In the genomic region with DNA sequence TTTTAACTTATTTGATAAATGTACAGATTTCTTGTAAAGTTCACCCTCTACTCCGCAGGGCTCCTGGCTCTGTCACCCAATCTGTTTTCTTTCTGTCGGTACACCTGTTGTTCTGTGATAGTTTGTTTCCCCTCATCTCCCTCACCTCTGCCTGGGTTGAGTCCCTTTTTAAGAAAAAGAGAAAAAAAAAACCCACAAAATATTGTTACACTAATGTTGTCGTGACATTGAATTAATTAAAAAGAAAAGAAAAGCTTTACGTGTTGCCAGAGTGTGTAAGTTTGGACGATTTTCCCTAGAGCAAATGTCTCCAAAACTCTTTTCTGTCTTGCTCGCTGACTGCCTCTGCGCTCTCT, we compare ENCODE assay signal across 18 cellular contexts. TPM values are rescaled to one million over a fixed set of nuclear protein-coding genes. Genes with fewer than 3 reads are reported as not detected.
DNase-seq lines count a peak whose midpoint lies in the region; ATAC-seq and TF ChIP-seq lines count a peak whose summit lies in the region.
"Had no signal": no experiment of that assay in that cellular context is flagged by ENCODE, and none has a peak within 500 bp of the region (broad histone marks: within the 10 kb centered on the region; RNA-seq: fewer than 3 reads in every experiment).

No MANE protein-coding gene starts in this region.

- H3K4me1 Mint-ChIP-seq in activated CD4-positive, alpha-beta T cell treated with anti-CD3 and anti-CD28 coated beads, Interleukin-2, amount 10 ng/mL, durations not matched to agents 24 days and 14 days, result peaks cover 6% of the 10 kb centered on the region
- H3K4me1 Mint-ChIP-seq in GM23338, result peaks cover 53% of the 10 kb centered on the region

- H3K9me2 ChIP-seq in GM23338 (ENCODE audit: insufficient read depth), result no peaks in the 10 kb centered on the region

- H2BK5ac ChIP-seq in neuronal stem cell (ENCODE audit: low read length), result no peak overlapping the region

- in situ Hi-C loops in mammary epithelial cell (cut with MboI; ENCODE audit: low sequenced_read_pairs in 2 of 2), result loop anchor here (10.0 to 25.0 kb wide), 4 partner anchors 246 to 823 kb away; no protein-coding TSS in a partner anchor

- intact Hi-C loops in activated CD4-positive, alpha-beta T cell treated with anti-CD3 and anti-CD28 coated beads, Interleukin-2, amount 10 ng/mL, durations not matched to agents 24 days and 14 days (cut with micrococcal nuclease), result loop anchor here (1.0 kb wide), 1 partner anchor 9 kb away; the partner anchor contains the start of gene HMX2
- intact Hi-C loops in mammary epithelial cell (cut with micrococcal nuclease), result loop anchor here (5.0 kb wide), 2 partner anchors 133 to 1268 kb away; no protein-coding TSS in a partner anchor

- H2BK15ac ChIP-seq in neuronal stem cell (ENCODE audit: low read length), result no peak overlapping the region

- peaks cover 24% of the 10 kb centered on the region for H3F3A ChIP-seq in GM23338 (replicated peaks; ENCODE audit: low read depth)

- BruUV-seq in mammary epithelial cell (replicated peaks; lab: Mats Ljungman, UMichigan), result no TSS peak

- H2AFZ ChIP-seq in GM23338 (no peak overlapping the region), mammary epithelial cell (ENCODE audit: low read depth, low read length) (no peak overlapping the region), neuronal stem cell (ENCODE audit: low read length) (peak overlapping the region; percentile 50)

- no peak overlapping the region for H4K8ac ChIP-seq in neuronal stem cell (ENCODE audit: low read depth, low read length)

- H3K4me1 ChIP-seq in GM23338 (ENCODE audit: insufficient read depth) (peaks cover 50% of the 10 kb centered on the region), mammary epithelial cell (ENCODE audit: insufficient read depth, low read length) (peaks cover 30% of the 10 kb centered on the region), neuronal stem cell (ENCODE audit: control insufficient read depth in 2 of 2, insufficient read depth in 1 of 2, low read depth in 1 of 2, low read length in 2 of 2) (peaks cover 8 to 12% of the 10 kb centered on the region in 2 donors)

- no peaks in the 10 kb centered on the region for H3K79me2 ChIP-seq in GM23338 (replicated peaks; ENCODE audit: insufficient read depth)
- H3K79me2 ChIP-seq in mammary epithelial cell (ENCODE audit: insufficient read depth, low read length), result no peaks in the 10 kb centered on the region

- no peaks in the 10 kb centered on the region for H3K79me1 ChIP-seq in neuronal stem cell (ENCODE audit: low read depth, low read length)

- H2BK120ac ChIP-seq in neuronal stem cell (ENCODE audit: low read depth, low read length), result no peak overlapping the region

- H3K9ac ChIP-seq in mammary epithelial cell (ENCODE audit: insufficient read depth, low read length) (no peak overlapping the region), neuronal stem cell (ENCODE audit: low read depth, low read length, poor library complexity) (no peak overlapping the region)

- no peak overlapping the region for H3K18ac ChIP-seq in neuronal stem cell (ENCODE audit: low read length)

- H2BK12ac ChIP-seq in neuronal stem cell (ENCODE audit: low read length), result no peak overlapping the region

- CTCF ChIA-PET in mammary epithelial cell (lab: Charles Lee; ENCODE audit: low non-redundant PET), result interaction anchor here (0.6 kb wide), 1 partner anchor 43 kb away, joined by 3 read pairs; no protein-coding TSS in a partner anchor

- H3K14ac ChIP-seq in neuronal stem cell (ENCODE audit: low read length), result no peak overlapping the region

- H3K9me3 Mint-ChIP-seq in activated CD4-positive, alpha-beta T cell treated with anti-CD3 and anti-CD28 coated beads, Interleukin-2, amount 10 ng/mL, durations not matched to agents 24 days and 14 days, result peaks cover 4% of the 10 kb centered on the region
- peaks cover 11% of the 10 kb centered on the region for H3K9me3 Mint-ChIP-seq in GM23338

- H3K27ac ChIP-seq in GM23338 (ENCODE audit: low read depth), result no peak overlapping the region
- no peak overlapping the region for H3K27ac ChIP-seq in mammary epithelial cell (ENCODE audit: insufficient read depth, low read depth, low read length)
- H3K27ac ChIP-seq in neuronal stem cell (replicated peaks; ENCODE audit: low read length), result no peak overlapping the region
- H3K27ac ChIP-seq: body of pancreas, epithelial cell of prostate had no signal

- H3K27me3 ChIP-seq in GM23338 (ENCODE audit: insufficient read depth) (peaks cover 100% of the 10 kb centered on the region), mammary epithelial cell (ENCODE audit: insufficient read depth, low read length) (peaks cover 95% of the 10 kb centered on the region), neuronal stem cell (ENCODE audit: control insufficient read depth in 3 of 3, insufficient read depth in 3 of 3, low read depth in 1 of 3, low read length in 3 of 3) (peaks cover 65 to 99% (median 98%) of the 10 kb centered on the region in 3 experiments)

- DNase-seq in activated CD4-positive, alpha-beta T cell treated with anti-CD3 and anti-CD28 coated beads, Interleukin-2, amount 10 ng/mL, durations not matched to agents 24 days and 14 days, result no peak
- no peak for DNase-seq in activated CD4-positive, alpha-beta T cell treated with anti-CD3 and anti-CD28 coated beads for 48 hours
- DNase-seq in GM23338 (ENCODE audit: low spot score), result no peak
- DNase-seq in mammary epithelial cell, result no peak
- no peak for DNase-seq in neuronal stem cell (ENCODE audit: low spot score)
- no peak for DNase-seq in DMS 273 treated with DMSO at 0.1 percent for 48 hours (lab: John Stamatoyannopoulos, UW)
- no peak for DNase-seq in activated CD4-positive, CD25-positive, alpha-beta regulatory T cell (lab: John Stamatoyannopoulos, UW)
- no peak for DNase-seq in EL
- DNase-seq: left ventricle myocardium superior, NCI-H187 treated with DMSO at 0.1 percent for 48 hours, NCI-H446, Right ventricle myocardium superior had no signal

- 15% methylated on average over 7 of the region's 7 CpGs for WGBS in mammary epithelial cell (ENCODE audit: low coverage, missing lambda C conversion rate)
- no CpG with 5 or more reads among the region's 7 CpGs for WGBS in neuronal stem cell (ENCODE audit: extremely low coverage in 2 of 2, insufficient read length in 2 of 2, insufficient replicate concordance in 1 of 2), 2 donors

- H2AK5ac ChIP-seq in neuronal stem cell (ENCODE audit: low read depth, low read length), result no peak overlapping the region

- H4K91ac ChIP-seq in neuronal stem cell (ENCODE audit: low read depth, low read length, poor library complexity), result no peak overlapping the region

- H3K4me3 ChIP-seq in GM23338 (peak overlapping the region; percentile 50), mammary epithelial cell (replicated peaks in 1 of 3; ENCODE audit: insufficient read depth in 1 of 3, low read depth in 2 of 3, low read length in 3 of 3) (no peak overlapping the region), neuronal stem cell (ENCODE audit: low read length in 2 of 2) (no peak overlapping the region)
- H3K4me3 ChIP-seq: body of pancreas had no signal

- H3K27me3 Mint-ChIP-seq in activated CD4-positive, alpha-beta T cell treated with anti-CD3 and anti-CD28 coated beads, Interleukin-2, amount 10 ng/mL, durations not matched to agents 24 days and 14 days, result peaks cover 70% of the 10 kb centered on the region
- peaks cover 94% of the 10 kb centered on the region for H3K27me3 Mint-ChIP-seq in GM23338 (ENCODE audit: insufficient read depth, low read depth, poor library complexity)

- H3K4me2 ChIP-seq in GM23338 (peak overlapping the region; percentile 80), mammary epithelial cell (ENCODE audit: insufficient read depth, low read depth, low read length) (peak overlapping the region; percentile 41), neuronal stem cell (ENCODE audit: insufficient read depth, low read length, poor library complexity, severe bottlenecking) (no peak overlapping the region)

- peaks cover 10% of the 10 kb centered on the region; the same call in 1 of the 2 replicates for H4K20me1 ChIP-seq in GM23338 (replicated peaks; ENCODE audit: insufficient read depth)
- no peaks in the 10 kb centered on the region for H4K20me1 ChIP-seq in mammary epithelial cell (ENCODE audit: insufficient read depth, low read length)

- H3K36me3 Mint-ChIP-seq in activated CD4-positive, alpha-beta T cell treated with anti-CD3 and anti-CD28 coated beads, Interleukin-2, amount 10 ng/mL, durations not matched to agents 24 days and 14 days (ENCODE audit: low read depth), result peaks cover 5% of the 10 kb centered on the region
- H3K36me3 Mint-ChIP-seq in GM23338 (ENCODE audit: low read depth), result no peaks in the 10 kb centered on the region; the same call in 2 of the 3 replicates

- no peak for ATAC-seq in GM23338
- ATAC-seq: left ventricle myocardium superior had no signal

- H3K36me3 ChIP-seq in GM23338 (ENCODE audit: insufficient read depth) (no peaks in the 10 kb centered on the region), mammary epithelial cell (ENCODE audit: insufficient read depth, low read length) (no peaks in the 10 kb centered on the region), neuronal stem cell (replicated peaks in 1 of 2; ENCODE audit: control insufficient read depth in 2 of 2, insufficient read depth in 2 of 2, low read length in 2 of 2) (no peaks in the 10 kb centered on the region)

- H3K9me3 ChIP-seq in mammary epithelial cell (replicated peaks; ENCODE audit: insufficient read depth, low read length) (no peaks in the 10 kb centered on the region), neuronal stem cell (replicated peaks in 1 of 2; ENCODE audit: control insufficient read depth in 2 of 2, insufficient read depth in 1 of 2, low read depth in 1 of 2, low read length in 2 of 2) (peaks cover 0 to 2% of the 10 kb centered on the region in 2 donors)
- H3K9me3 ChIP-seq: body of pancreas had no signal

- H3K4ac ChIP-seq in neuronal stem cell (ENCODE audit: low read length), result no peak overlapping the region

- H3K23ac ChIP-seq in neuronal stem cell (ENCODE audit: low read depth, low read length, poor library complexity), result no peak overlapping the region

- H3K27ac Mint-ChIP-seq in activated CD4-positive, alpha-beta T cell treated with anti-CD3 and anti-CD28 coated beads, Interleukin-2, amount 10 ng/mL, durations not matched to agents 24 days and 14 days, result peak overlapping the region; percentile 66
- no peak overlapping the region for H3K27ac Mint-ChIP-seq in GM23338

- no peak for TF ChIP-seq CTCF in GM23338 (conservative IDR thresholded peaks at IDR 0.05; ENCODE audit: low read depth in 2 of 2)
- no peak for TF ChIP-seq CTCF in mammary epithelial cell (conservative IDR thresholded peaks at IDR 0.05 in 1 of 2, IDR thresholded peaks at IDR 0.05 in 1 of 2; ENCODE audit: extremely low read depth in 1 of 2, insufficient read depth in 1 of 2, low read depth in 1 of 2, low read length in 2 of 2)

- dilution Hi-C loops in mammary epithelial cell (cut with HindIII; ENCODE audit: low sequenced_read_pairs), result loop anchor here (10.0 to 25.0 kb wide), 2 partner anchors 423 to 826 kb away; no protein-coding TSS in a partner anchor

- no peak overlapping the region for H3K4me3 Mint-ChIP-seq in activated CD4-positive, alpha-beta T cell treated with anti-CD3 and anti-CD28 coated beads, Interleukin-2, amount 10 ng/mL, durations not matched to agents 24 days and 14 days
- peak overlapping the region; percentile 62 for H3K4me3 Mint-ChIP-seq in GM23338

RNA-seq across cellular contexts. Expression of gene HMX3, which starts 3.4 kb away (rescaled TPM):
- not detected in 2 replicates for total RNA-seq in activated CD4-positive, alpha-beta T cell treated with anti-CD3 and anti-CD28 coated beads, Interleukin-2, amount 10 ng/mL, durations not matched to agents 24 days and 14 days
- total RNA-seq in GM23338 (2014; rRNA removed; shearing (Covaris generic)), result 0.23 and 0.35 TPM in 2 replicates
- polyA plus RNA-seq in GM23338 (2016; fragmentation: Nextera tagmentation; extraction: Ambion mirVana) (not detected in 2 replicates), mammary epithelial cell (not detected)
- total RNA-seq in mammary epithelial cell, result under 1 TPM in 1 of 2 donors, not detected in 1; 0.26 TPM
- not detected for polyA minus RNA-seq in mammary epithelial cell
- polyA plus RNA-seq in neuronal stem cell (2013, experiment 1 of 2), result not detected
- polyA plus RNA-seq in neuronal stem cell (2013, experiment 2 of 2), result not detected
- total RNA-seq: body of pancreas; frontal cortex; left ventricle myocardium superior; posterior vena cava; Right ventricle myocardium superior; T-helper 1 cell treated with Interleukin-12 subunit alpha and Interleukin-12 subunit beta and Interleukin-4 antibody, amounts not matched to agents 30 ng/mL and 1 ng/mL, for 36 hours had no signal
- polyA plus RNA-seq: thymus had no signal

RNA-seq across cellular contexts. Expression of gene HMX2, which starts 8.8 kb away (rescaled TPM):
- total RNA-seq in activated CD4-positive, alpha-beta T cell treated with anti-CD3 and anti-CD28 coated beads, Interleukin-2, amount 10 ng/mL, durations not matched to agents 24 days and 14 days, result not detected in 2 replicates
- 0.97 and 2.6 TPM in 2 replicates for total RNA-seq in GM23338 (2014; rRNA removed; shearing (Covaris generic))
- polyA plus RNA-seq in GM23338 (2016; fragmentation: Nextera tagmentation; extraction: Ambion mirVana) (3.1 and 3.4 TPM in 2 replicates), mammary epithelial cell (not detected)
- not detected for total RNA-seq in mammary epithelial cell
- polyA minus RNA-seq in mammary epithelial cell, result not detected
- not detected for polyA plus RNA-seq in neuronal stem cell (2013, experiment 1 of 2)
- polyA plus RNA-seq in neuronal stem cell (2013, experiment 2 of 2), result not detected
- total RNA-seq: body of pancreas; frontal cortex; left ventricle myocardium superior; posterior vena cava; Right ventricle myocardium superior; T-helper 1 cell treated with Interleukin-12 subunit alpha and Interleukin-12 subunit beta and Interleukin-4 antibody, amounts not matched to agents 30 ng/mL and 1 ng/mL, for 36 hours had no signal

RNA-seq across cellular contexts. Expression of gene BUB3, which starts 15.1 kb away (rescaled TPM):
- total RNA-seq in activated CD4-positive, alpha-beta T cell treated with anti-CD3 and anti-CD28 coated beads, Interleukin-2, amount 10 ng/mL, durations not matched to agents 24 days and 14 days, result 186 and 193 TPM in 2 replicates
- 272 and 361 TPM in 2 replicates for total RNA-seq in GM23338 (2014; rRNA removed; shearing (Covaris generic))
- 197 and 243 TPM in 2 replicates for polyA plus RNA-seq in GM23338 (2016; fragmentation: Nextera tagmentation; extraction: Ambion mirVana)
- total RNA-seq in mammary epithelial cell, result 100 to 1,000 TPM; 137 to 158 TPM
- 237 TPM for polyA plus RNA-seq in mammary epithelial cell
- polyA minus RNA-seq in mammary epithelial cell, result 253 TPM
- 104 TPM for polyA plus RNA-seq in neuronal stem cell (2013, experiment 1 of 2)
- polyA plus RNA-seq in neuronal stem cell (2013, experiment 2 of 2), result 108 TPM
